ENCODE assay signal across 8 cellular contexts in genomic region chr2:199463000-199463692, GRCh38. TPM values are rescaled to one million over a fixed set of nuclear protein-coding genes. Genes with fewer than 3 reads are reported as not detected.
DNase-seq lines count a peak whose midpoint lies in the region; ATAC-seq and TF ChIP-seq lines count a peak whose summit lies in the region.

No MANE protein-coding gene starts in this region.

- H3K27ac ChIP-seq in C4-2B, result no peak overlapping the region

- DNase-seq in NCI-H1092 (lab: John Stamatoyannopoulos, UW) (peak; percentile 57), fibroblast of mammary gland (ENCODE audit: low read depth) (peak; percentile 51), naive B cell (no peak), type B pancreatic cell (ENCODE audit: extremely low spot score, unreplicated experiment) (peak; percentile 82)
- DNase-seq in activated CD8-positive, alpha-beta memory T cell treated with anti-CD3 and anti-CD28 coated beads, Interleukin-2, amount 50 U/mL, for 48 hours, result peak; percentile 86

- H3K4me3 Mint-ChIP-seq in naive B cell (peak overlapping the region in 4 of 8 donors; percentile 55 to 68 (median 62)), type B pancreatic cell (peak overlapping the region; percentile 76)

- peaks cover 46 to 66% (median 58%) of the 10 kb centered on the region in 3 donors for H3K27me3 Mint-ChIP-seq in naive B cell
- peaks cover 84% of the 10 kb centered on the region for H3K27me3 Mint-ChIP-seq in type B pancreatic cell

- H3K4me1 Mint-ChIP-seq in naive B cell (peaks cover 6 to 19% (median 10%) of the 10 kb centered on the region in 3 donors), type B pancreatic cell (ENCODE audit: unreplicated experiment) (peaks cover 16% of the 10 kb centered on the region)

- H3K27ac Mint-ChIP-seq in naive B cell (peak overlapping the region in 4 of 6 donors; percentile 41 to 74 (median 60)), type B pancreatic cell (no peak overlapping the region)

- peak; percentile 89 for TF ChIP-seq CTCF in C4-2B (conservative IDR thresholded peaks at IDR 0.05)
- TF ChIP-seq CTCF in fibroblast of mammary gland (conservative IDR thresholded peaks at IDR 0.05; ENCODE audit: control insufficient read depth, insufficient read depth, low read depth, low read length), result peak; percentile 55
- peak; percentile 91 for TF ChIP-seq CTCF in type B pancreatic cell (conservative IDR thresholded peaks at IDR 0.05)

- peak overlapping the region; percentile 47 for H3K4me3 ChIP-seq in fibroblast of mammary gland (ENCODE audit: control insufficient read depth, low read depth, low read length)

- peaks cover 3 to 52% (median 24%) of the 10 kb centered on the region in 7 donors for H3K9me3 Mint-ChIP-seq in naive B cell
- no peaks in the 10 kb centered on the region for H3K9me3 Mint-ChIP-seq in type B pancreatic cell

- ATAC-seq in GM19395 (IDR thresholded peaks at IDR 0.05; ENCODE audit: unreplicated experiment) (peak; percentile 42), naive B cell (ENCODE audit: low read depth in 2 of 2) (peak in 1 of 2 donors; percentile 31), HG03095 (IDR thresholded peaks at IDR 0.05; ENCODE audit: unreplicated experiment) (no peak)

- H3K36me3 Mint-ChIP-seq in naive B cell (peaks cover 12 to 17% of the 10 kb centered on the region in 2 donors), type B pancreatic cell (no peaks in the 10 kb centered on the region)

RNA-seq across cellular contexts. Expression of gene SATB2, which starts 5.4 kb away (rescaled TPM):
- not detected for polyA plus RNA-seq in naive B cell (ENCODE audit: low read depth in 6 of 6)
- 3.2 and 19.1 TPM in 2 replicates for total RNA-seq in type B pancreatic cell (ENCODE audit: low replicate concordance)
